In genomic region chr3:65597225-65597951, GRCh38 we compare ENCODE assay signal across 8 cellular contexts.
DNase-seq lines count a peak whose midpoint lies in the region; ATAC-seq and TF ChIP-seq lines count a peak whose summit lies in the region.

No MANE protein-coding gene starts in this region.

- H3K4me3 ChIP-seq in kidney epithelial cell (ENCODE audit: low read depth, low read length): peak overlapping the region; percentile 43
- H3K4me3 ChIP-seq in suprapubic skin: peak overlapping the region; percentile 34
- no peak overlapping the region for H3K4me3 ChIP-seq in effector memory CD4-positive, alpha-beta T cell (ENCODE audit: insufficient read depth, low read depth, low read length, poor library complexity, severe bottlenecking)

- H3K27ac ChIP-seq in caudate nucleus (ENCODE audit: low read depth, low read length) (peak overlapping the region; percentile 84), suprapubic skin (no peak overlapping the region)
- no peak overlapping the region for H3K27ac ChIP-seq in effector memory CD4-positive, alpha-beta T cell (ENCODE audit: insufficient read depth, low read length, poor library complexity, severe bottlenecking)

- ATAC-seq in HG02759 (IDR thresholded peaks at IDR 0.05; ENCODE audit: unreplicated experiment) (no peak), HG03196 (IDR thresholded peaks at IDR 0.05; ENCODE audit: unreplicated experiment) (no peak), GM18502 (IDR thresholded peaks at IDR 0.05; ENCODE audit: poor library complexity, unreplicated experiment) (no peak)

- DNase-seq in HuH-7 (ENCODE audit: low spot score): peak; percentile 14
- DNase-seq in caudate nucleus (lab: John Stamatoyannopoulos, UW): peak in 59 of 61 donors; percentile 13 to 86 (median 68)
- DNase-seq in kidney epithelial cell (ENCODE audit: low read depth): no peak
- no peak for DNase-seq in suprapubic skin (ENCODE audit: low spot score in 2 of 2)
- no peak for DNase-seq in effector memory CD4-positive, alpha-beta T cell

- H3K27me3 ChIP-seq in kidney epithelial cell (ENCODE audit: control insufficient read depth, insufficient read depth, low read length) (no peaks in the 10 kb centered on the region), suprapubic skin (peaks cover 14% of the 10 kb centered on the region)
- H3K27me3 ChIP-seq in effector memory CD4-positive, alpha-beta T cell (replicated peaks; ENCODE audit: control insufficient read depth, insufficient read depth, low read length, poor library complexity, severe bottlenecking): no peaks in the 10 kb centered on the region

- no peaks in the 10 kb centered on the region for H3K36me3 ChIP-seq in kidney epithelial cell (ENCODE audit: control insufficient read depth, insufficient read depth, low read length)
- no peaks in the 10 kb centered on the region for H3K36me3 ChIP-seq in suprapubic skin
- H3K36me3 ChIP-seq in effector memory CD4-positive, alpha-beta T cell (ENCODE audit: control insufficient read depth, insufficient read depth, low read length): no peaks in the 10 kb centered on the region

- 17% methylated on average over 34 of the region's 34 CpGs for WGBS in suprapubic skin

- TF ChIP-seq CTCF in kidney epithelial cell (IDR thresholded peaks at IDR 0.05; ENCODE audit: insufficient read depth, low read length, poor library complexity, severe bottlenecking) (no peak), suprapubic skin (IDR thresholded peaks at IDR 0.05) (no peak)

- no peak for TF ChIP-seq EP300 in suprapubic skin (IDR thresholded peaks at IDR 0.05)

- TF ChIP-seq POLR2A in suprapubic skin (IDR thresholded peaks at IDR 0.05): no peak

- H3K9me3 ChIP-seq in suprapubic skin: no peaks in the 10 kb centered on the region
- no peaks in the 10 kb centered on the region for H3K9me3 ChIP-seq in effector memory CD4-positive, alpha-beta T cell (ENCODE audit: control insufficient read depth, low read length)

- peaks cover 16% of the 10 kb centered on the region for H3K4me1 ChIP-seq in suprapubic skin
- H3K4me1 ChIP-seq in effector memory CD4-positive, alpha-beta T cell (ENCODE audit: control insufficient read depth, insufficient read depth, low read length, poor library complexity, severe bottlenecking): no peaks in the 10 kb centered on the region

Comparison
In these comparisons a context has a peak if more than half of its experiments do, and no peak if none do; other contexts are left out.
1. DNase-seq: peak in HuH-7 (single experiment) and caudate nucleus (59 of 61); none in kidney epithelial cell (single experiment), suprapubic skin (0 of 2) and effector memory CD4-positive, alpha-beta T cell (0 of 3).